ENCODE assay signal across 2 cellular contexts in genomic region chr2:65378308-65378689, GRCh38.
TF ChIP-seq lines count a peak whose summit lies in the region.

No MANE protein-coding gene starts in this region.

TF ChIP-seq in SK-N-SH, 30 proteins besides CTCF, POLR2A, EP300 and RAD21 (continued from another document):
- TF ChIP-seq REST (IDR thresholded peaks at IDR 0.05; ENCODE audit: low read depth, low read length) (no peak), FOSL2 (IDR thresholded peaks at IDR 0.05; ENCODE audit: borderline replicate concordance, low read depth) (no peak), JUND (IDR thresholded peaks at IDR 0.05) (no peak), MEF2A (IDR thresholded peaks at IDR 0.05; ENCODE audit: borderline replicate concordance, low read depth) (no peak), USF2 (IDR thresholded peaks at IDR 0.05; ENCODE audit: borderline replicate concordance, low read depth, low read length) (no peak), IRF3 (IDR thresholded peaks at IDR 0.05; ENCODE audit: low read depth, low read length) (no peak), NFIC (IDR thresholded peaks at IDR 0.05; ENCODE audit: borderline replicate concordance) (no peak), MXI1 (IDR thresholded peaks at IDR 0.05; ENCODE audit: low read depth, low read length) (no peak)

TF ChIP-seq in SK-N-SH treated with all-trans-retinoic acid at 6 μM for 48 hours, 23 proteins besides CTCF, POLR2A, EP300 and RAD21 (continued from another document):
- TF ChIP-seq PATZ1 (CRISPR knock-in tag; IDR thresholded peaks at IDR 0.05; ENCODE audit: borderline replicate concordance) (no peak), ZFP3 (CRISPR knock-in tag; IDR thresholded peaks at IDR 0.05) (no peak), PPARA (CRISPR knock-in tag; IDR thresholded peaks at IDR 0.05; ENCODE audit: borderline replicate concordance) (no peak), ZNF70 (CRISPR knock-in tag; IDR thresholded peaks at IDR 0.05) (no peak), TSHZ2 (CRISPR knock-in tag; IDR thresholded peaks at IDR 0.05) (no peak), ZNF565 (CRISPR knock-in tag; conservative IDR thresholded peaks at IDR 0.05; ENCODE audit: low read depth) (no peak)
